In the genomic region with DNA sequence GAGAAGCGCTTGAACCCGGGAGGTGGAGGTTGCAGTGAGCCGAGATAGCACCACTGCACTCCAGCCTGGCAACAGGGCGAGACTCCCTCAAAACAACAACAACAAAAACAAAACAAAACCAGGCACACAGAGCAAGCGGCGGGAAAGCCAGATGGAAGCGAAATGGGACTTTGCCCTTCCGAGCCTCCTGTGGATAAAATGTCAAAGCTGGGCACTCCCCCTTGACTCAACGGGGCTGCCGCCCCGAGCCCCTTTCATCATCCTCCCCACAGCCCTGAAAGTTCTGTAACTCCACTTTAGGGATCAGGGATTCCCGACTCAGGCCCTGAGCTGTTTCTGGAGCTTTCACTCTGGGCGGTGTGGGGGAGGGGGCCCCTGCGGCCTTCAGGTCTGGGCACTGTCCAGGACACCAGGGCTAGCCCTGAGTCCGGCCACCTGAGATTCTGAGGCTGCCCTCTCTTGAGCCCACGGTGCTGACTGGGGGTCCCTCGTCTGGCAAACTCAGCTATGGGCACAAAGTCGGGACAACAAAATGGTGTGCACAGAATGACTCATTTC, we compare ENCODE assay signal across 18 cellular contexts. TPM values are rescaled to one million over a fixed set of nuclear protein-coding genes. Genes with fewer than 3 reads are reported as not detected.
DNase-seq lines count a peak whose midpoint lies in the region; ATAC-seq and TF ChIP-seq lines count a peak whose summit lies in the region.
"Had no signal": no experiment of that assay in that cellular context is flagged by ENCODE, and none has a peak within 500 bp of the region (broad histone marks: within the 10 kb centered on the region; RNA-seq: fewer than 3 reads in every experiment).

No MANE protein-coding gene starts in this region.

- no peaks in the 10 kb centered on the region for H3K36me3 Mint-ChIP-seq in dendritic cell treated with granulocyte-macrophage colony-stimulating factor and Interleukin-4, amounts not matched to agents 40 ng/mL and 50 ng/mL, for 4 days (ENCODE audit: low read depth)
- no peaks in the 10 kb centered on the region for H3K36me3 Mint-ChIP-seq in activated CD8-positive, alpha-beta memory T cell treated with anti-CD3 and anti-CD28 coated beads, Interleukin-2, amount 10 ng/mL, durations not matched to agents 7 days and 5 days
- H3K36me3 Mint-ChIP-seq: activated naive CD4-positive, alpha-beta T cell treated with anti-CD3 and anti-CD28 coated beads, Interleukin-2, amount 10 ng/mL, durations not matched to agents 7 days and 5 days; CD8-positive, alpha-beta memory T cell had no signal

- H3K18ac ChIP-seq in neuronal stem cell (ENCODE audit: low read length) = peak overlapping the region; percentile 52

- H3K9me3 ChIP-seq in heart right ventricle (no peaks in the 10 kb centered on the region), neuronal stem cell (replicated peaks in 1 of 2; ENCODE audit: control insufficient read depth in 2 of 2, insufficient read depth in 1 of 2, low read depth in 1 of 2, low read length in 2 of 2) (no peaks in the 10 kb centered on the region), upper lobe of right lung (no peaks in the 10 kb centered on the region)
- H3K9me3 ChIP-seq: SJCRH30 had no signal

- peaks cover 29% of the 10 kb centered on the region for H3K27me3 Mint-ChIP-seq in dendritic cell treated with granulocyte-macrophage colony-stimulating factor and Interleukin-4, amounts not matched to agents 40 ng/mL and 50 ng/mL, for 4 days
- H3K27me3 Mint-ChIP-seq in activated CD8-positive, alpha-beta memory T cell treated with anti-CD3 and anti-CD28 coated beads, Interleukin-2, amount 10 ng/mL, durations not matched to agents 7 days and 5 days = peaks cover 32% of the 10 kb centered on the region

- no peaks in the 10 kb centered on the region for H3K9me3 Mint-ChIP-seq in dendritic cell treated with granulocyte-macrophage colony-stimulating factor and Interleukin-4, amounts not matched to agents 40 ng/mL and 50 ng/mL, for 4 days
- no peaks in the 10 kb centered on the region for H3K9me3 Mint-ChIP-seq in activated CD8-positive, alpha-beta memory T cell treated with anti-CD3 and anti-CD28 coated beads, Interleukin-2, amount 10 ng/mL, durations not matched to agents 7 days and 5 days (ENCODE audit: low read depth)
- H3K9me3 Mint-ChIP-seq: activated naive CD4-positive, alpha-beta T cell treated with anti-CD3 and anti-CD28 coated beads, Interleukin-2, amount 10 ng/mL, durations not matched to agents 7 days and 5 days; CD8-positive, alpha-beta memory T cell had no signal

- no peak overlapping the region for H2BK120ac ChIP-seq in neuronal stem cell (ENCODE audit: low read depth, low read length)

- no peak overlapping the region for H2BK15ac ChIP-seq in neuronal stem cell (ENCODE audit: low read length)

- TF ChIP-seq CTCF in heart right ventricle (IDR thresholded peaks at IDR 0.05) = no peak
- TF ChIP-seq CTCF in upper lobe of right lung (IDR thresholded peaks at IDR 0.05) = no peak

- peaks cover 0 to 9% (median 0%) of the 10 kb centered on the region in 7 donors for H3K27me3 ChIP-seq in heart right ventricle
- peaks cover 0 to 14% (median 6%) of the 10 kb centered on the region in 3 experiments for H3K27me3 ChIP-seq in neuronal stem cell (ENCODE audit: control insufficient read depth in 3 of 3, insufficient read depth in 3 of 3, low read depth in 1 of 3, low read length in 3 of 3)
- no peaks in the 10 kb centered on the region for H3K27me3 ChIP-seq in upper lobe of right lung

- H3K79me1 ChIP-seq in neuronal stem cell (ENCODE audit: low read depth, low read length) = no peaks in the 10 kb centered on the region

- H3K4me3 ChIP-seq in heart right ventricle (peak overlapping the region in 4 of 10 donors; percentile 34 to 47 (median 42)), neuronal stem cell (ENCODE audit: low read length in 2 of 2) (no peak overlapping the region), upper lobe of right lung (peak overlapping the region; percentile 47)
- H3K4me3 ChIP-seq: SJCRH30 had no signal

- peak overlapping the region; percentile 65 for H3K4me3 Mint-ChIP-seq in dendritic cell treated with granulocyte-macrophage colony-stimulating factor and Interleukin-4, amounts not matched to agents 40 ng/mL and 50 ng/mL, for 4 days
- H3K4me3 Mint-ChIP-seq in activated CD8-positive, alpha-beta memory T cell treated with anti-CD3 and anti-CD28 coated beads, Interleukin-2, amount 10 ng/mL, durations not matched to agents 7 days and 5 days = no peak overlapping the region
- H3K4me3 Mint-ChIP-seq: activated naive CD4-positive, alpha-beta T cell treated with anti-CD3 and anti-CD28 coated beads, Interleukin-2, amount 10 ng/mL, durations not matched to agents 7 days and 5 days had no signal

- no peak for DNase-seq in heart right ventricle
- DNase-seq in cardiac septum (ENCODE audit: low spot score) = no peak
- no peak for DNase-seq in neuronal stem cell (ENCODE audit: low spot score)
- DNase-seq in upper lobe of right lung = no peak
- DNase-seq in activated CD8-positive, alpha-beta memory T cell treated with anti-CD3 and anti-CD28 coated beads, Interleukin-2, amount 10 ng/mL, durations not matched to agents 7 days and 5 days = no peak
- no peak for DNase-seq in NCI-H526 treated with DMSO at 0.1 percent for 48 hours (lab: John Stamatoyannopoulos, UW)
- DNase-seq: NCI-H146, NCI-H446 had no signal

- H3K4me1 ChIP-seq in heart right ventricle (peaks cover 15 to 39% (median 23%) of the 10 kb centered on the region in 9 donors), neuronal stem cell (ENCODE audit: control insufficient read depth in 2 of 2, insufficient read depth in 1 of 2, low read depth in 1 of 2, low read length in 2 of 2) (peaks cover 5 to 12% of the 10 kb centered on the region in 2 donors), upper lobe of right lung (peaks cover 19% of the 10 kb centered on the region)
- H3K4me1 ChIP-seq: SJCRH30 had no signal

- no peak overlapping the region for H3K23ac ChIP-seq in neuronal stem cell (ENCODE audit: low read depth, low read length, poor library complexity)

- no peaks in the 10 kb centered on the region for H3K36me3 ChIP-seq in heart right ventricle
- H3K36me3 ChIP-seq in neuronal stem cell (replicated peaks in 1 of 2; ENCODE audit: control insufficient read depth in 2 of 2, insufficient read depth in 2 of 2, low read length in 2 of 2) = no peaks in the 10 kb centered on the region
- H3K36me3 ChIP-seq in upper lobe of right lung = no peaks in the 10 kb centered on the region
- H3K36me3 ChIP-seq: SJCRH30 had no signal

- CTCF ChIA-PET in activated CD8-positive, alpha-beta memory T cell treated with anti-CD3 and anti-CD28 coated beads, Interleukin-2, amount 10 ng/mL, durations not matched to agents 7 days and 5 days (lab: Charles Lee) = interaction anchor here (0.8 to 3.0 kb wide), 14 partner anchors 9 to 247 kb away, joined by 3 to 10 read pairs (median 3); a partner anchor contains a TSS

- no peak overlapping the region for H4K91ac ChIP-seq in neuronal stem cell (ENCODE audit: low read depth, low read length, poor library complexity)

- no peak overlapping the region for H3K4me2 ChIP-seq in neuronal stem cell (ENCODE audit: insufficient read depth, low read length, poor library complexity, severe bottlenecking)

- peak overlapping the region; percentile 46 for H2AK5ac ChIP-seq in neuronal stem cell (ENCODE audit: low read depth, low read length)

- H3K4ac ChIP-seq in neuronal stem cell (ENCODE audit: low read length) = no peak overlapping the region

- peak overlapping the region; percentile 60 for H3K9ac ChIP-seq in neuronal stem cell (ENCODE audit: low read depth, low read length, poor library complexity)

- intact Hi-C loops in heart right ventricle (cut with DNase I) (loop anchor here in 1 of 10 donors (5.0 kb wide), 1 partner anchor 52 kb away; no protein-coding TSS in a partner anchor), cardiac septum (cut with DNase I) (no loop called here), upper lobe of right lung (cut with DNase I) (no loop called here)
- intact Hi-C loops in dendritic cell treated with granulocyte-macrophage colony-stimulating factor and Interleukin-4, amounts not matched to agents 40 ng/mL and 50 ng/mL, for 4 days (cut with micrococcal nuclease) = no loop called here

- H2BK5ac ChIP-seq in neuronal stem cell (ENCODE audit: low read length) = no peak overlapping the region

- 94 to 95% methylated on average over 18 of the region's 18 CpGs for WGBS in heart right ventricle, 2 donors
- WGBS in neuronal stem cell (ENCODE audit: extremely low coverage in 2 of 2, insufficient read length in 2 of 2, insufficient replicate concordance in 1 of 2), 2 donors = no CpG with 5 or more reads among the region's 18 CpGs

- no peak overlapping the region for H2AFZ ChIP-seq in neuronal stem cell (ENCODE audit: low read length)

- H3K4me1 Mint-ChIP-seq in dendritic cell treated with granulocyte-macrophage colony-stimulating factor and Interleukin-4, amounts not matched to agents 40 ng/mL and 50 ng/mL, for 4 days (ENCODE audit: low read depth) = peaks cover 17% of the 10 kb centered on the region
- peaks cover 6% of the 10 kb centered on the region for H3K4me1 Mint-ChIP-seq in activated CD8-positive, alpha-beta memory T cell treated with anti-CD3 and anti-CD28 coated beads, Interleukin-2, amount 10 ng/mL, durations not matched to agents 7 days and 5 days

- no peak overlapping the region for H3K14ac ChIP-seq in neuronal stem cell (ENCODE audit: low read length)

- no peak overlapping the region for H4K8ac ChIP-seq in neuronal stem cell (ENCODE audit: low read depth, low read length)

- H2BK12ac ChIP-seq in neuronal stem cell (ENCODE audit: low read length) = no peak overlapping the region

- H3K27ac ChIP-seq in heart right ventricle (peak overlapping the region in 8 of 10 donors; percentile 82 to 96 (median 92)), neuronal stem cell (replicated peaks; ENCODE audit: low read length) (no peak overlapping the region), upper lobe of right lung (peak overlapping the region; percentile 51)
- H3K27ac ChIP-seq: SJCRH30 had no signal

- no peak overlapping the region for H3K27ac Mint-ChIP-seq in dendritic cell treated with granulocyte-macrophage colony-stimulating factor and Interleukin-4, amounts not matched to agents 40 ng/mL and 50 ng/mL, for 4 days
- no peak overlapping the region for H3K27ac Mint-ChIP-seq in activated CD8-positive, alpha-beta memory T cell treated with anti-CD3 and anti-CD28 coated beads, Interleukin-2, amount 10 ng/mL, durations not matched to agents 7 days and 5 days
- H3K27ac Mint-ChIP-seq: activated naive CD4-positive, alpha-beta T cell treated with anti-CD3 and anti-CD28 coated beads, Interleukin-2, amount 10 ng/mL, durations not matched to agents 7 days and 5 days had no signal

- ATAC-seq in heart right ventricle (no peak), upper lobe of right lung (no peak), GM19324 (IDR thresholded peaks at IDR 0.05; ENCODE audit: low FRiP score, unreplicated experiment) (no peak)
- ATAC-seq in activated CD8-positive, alpha-beta memory T cell treated with anti-CD3 and anti-CD28 coated beads, Interleukin-2, amount 10 ng/mL, durations not matched to agents 7 days and 5 days = no peak

RNA-seq across cellular contexts. Expression of a gene that starts 30.6 kb away (rescaled TPM):
- total RNA-seq in heart right ventricle (under 1 TPM in 1 of 10 donors, not detected in 9; 0.75 TPM), cardiac septum (not detected), upper lobe of right lung (not detected)
- polyA plus RNA-seq in heart right ventricle = not detected
- polyA plus RNA-seq in neuronal stem cell (2013, experiment 1 of 2) = not detected
- polyA plus RNA-seq in neuronal stem cell (2013, experiment 2 of 2) = not detected
- total RNA-seq in activated CD8-positive, alpha-beta memory T cell treated with anti-CD3 and anti-CD28 coated beads, Interleukin-2, amount 10 ng/mL, durations not matched to agents 7 days and 5 days = not detected
- total RNA-seq: CD8-positive, alpha-beta memory T cell; dermis microvascular lymphatic vessel endothelial cell; epithelial cell of proximal tubule; omental fat pad; SJCRH30; skeletal muscle tissue had no signal
- polyA plus RNA-seq: AG04450; CD8-positive, alpha-beta memory T cell had no signal

RNA-seq across cellular contexts. Expression of a gene that starts 35.4 kb away (rescaled TPM):
- total RNA-seq in heart right ventricle (1 to 10 TPM in 7 of 10 donors, under 1 TPM in 3; 0.25 to 2.7 (median 1.6) TPM), cardiac septum (2.0 TPM), upper lobe of right lung (16.8 TPM)
- 1 to 10 TPM in 1 of 2 donors, under 1 TPM in 1; 0.55 to 2.9 TPM for polyA plus RNA-seq in heart right ventricle
- 0.06 TPM for polyA plus RNA-seq in neuronal stem cell (2013, experiment 1 of 2)
- 0.03 TPM for polyA plus RNA-seq in neuronal stem cell (2013, experiment 2 of 2)
- total RNA-seq in activated CD8-positive, alpha-beta memory T cell treated with anti-CD3 and anti-CD28 coated beads, Interleukin-2, amount 10 ng/mL, durations not matched to agents 7 days and 5 days = not detected
- total RNA-seq: CD8-positive, alpha-beta memory T cell; SJCRH30 had no signal
- polyA plus RNA-seq: AG04450; CD8-positive, alpha-beta memory T cell had no signal
